ENCODE assay signal across 3 cellular contexts in the genomic region with DNA sequence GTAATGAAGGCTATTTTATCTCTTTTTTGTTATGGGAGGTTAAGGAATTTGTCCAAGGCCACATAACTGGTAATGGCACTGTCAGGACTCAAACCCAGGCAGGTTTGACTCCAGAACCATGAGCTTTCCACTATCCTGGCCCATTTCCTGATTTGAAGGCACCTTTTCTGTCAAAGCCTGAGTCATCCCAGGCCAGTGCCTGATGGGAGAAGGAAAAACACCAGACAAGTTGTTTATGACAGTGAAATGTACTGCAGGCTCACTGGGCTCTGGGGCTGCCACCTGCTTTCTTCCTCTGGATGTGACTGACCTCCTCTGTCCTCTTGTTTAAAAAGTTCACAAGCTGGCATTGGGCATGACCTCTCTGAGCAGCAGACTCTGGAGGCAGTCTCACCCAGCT.
"Had no signal": no experiment of that assay in that cellular context is flagged by ENCODE, and none has a peak within 500 bp of the region (broad histone marks: within the 10 kb centered on the region; RNA-seq: fewer than 3 reads in every experiment).

No MANE protein-coding gene starts in this region.

- DNase-seq: GDM1, GF-D8 had no signal

- H3K4me3 ChIP-seq: GM12878 had no signal
